In genomic region chr17:74842599-74843351, GRCh38 we compare ENCODE assay signal across 8 cellular contexts. TPM values are rescaled to one million over a fixed set of nuclear protein-coding genes. Genes with fewer than 3 reads are reported as not detected.
DNase-seq lines count a peak whose midpoint lies in the region; ATAC-seq, FAIRE-seq and TF ChIP-seq lines count a peak whose summit lies in the region.

No MANE protein-coding gene starts in this region.

- 3% methylated on average over 22 of the region's 88 CpGs for WGBS in A549 (ENCODE audit: missing lambda C conversion rate)

- peaks cover 4% of the 10 kb centered on the region; the same call in 1 of the 3 replicates for H3K4me1 ChIP-seq in A549

- TF ChIP-seq RAD21 in A549 (conservative IDR thresholded peaks at IDR 0.05 in 1 of 2, IDR thresholded peaks at IDR 0.05 in 1 of 2) = peak; percentile 41 to 61; a peak in 4 of 5 replicates

- peak; percentile 63 for TF ChIP-seq CTCF in A549 (IDR thresholded peaks at IDR 0.05)

- peak overlapping the region; percentile 81 for H3K4me2 ChIP-seq in A549

- H3K27ac ChIP-seq in A549 = peak overlapping the region; percentile 82 to 89

- POLR2A ChIA-PET in A549 (lab: Yijun Ruan, JAX) = interaction anchor here (0.6 to 2.8 kb wide), 10 partner anchors 13 to 170 kb away, joined by 3 to 24 read pairs (median 4); partner anchors contain the start of genes FDXR, GRIN2C, MRPL58 and NAT9

- DNase-seq in A549 (ENCODE audit: low read depth in 1 of 2, low spot score in 1 of 2) (peak; percentile 82 to 96), GM12891 (ENCODE audit: insufficient read length, low spot score) (peak; percentile 68), NCI-H748 treated with DMSO at 0.1 percent for 48 hours (lab: John Stamatoyannopoulos, UW) (peak; percentile 17), dedifferentiated amniotic fluid mesenchymal stem cell (ENCODE audit: extremely low spot score) (peak; percentile 16), kidney tubule cell (ENCODE audit: low spot score) (peak; percentile 71), RPMI8226 (no peak)
- DNase-seq in stimulated activated naive CD8-positive, alpha-beta T cell treated with anti-CD3 and anti-CD28 coated beads, Interleukin-15, Interleukin-2, amounts not matched to agents 100 U/mL and 50 U/mL, for 24 hours = peak; percentile 42

- H3K9me3 ChIP-seq in A549 = no peaks in the 10 kb centered on the region

- peak; percentile 77 for TF ChIP-seq POLR2A in A549 (IDR thresholded peaks at IDR 0.05; ENCODE audit: low read length)
- no peak for TF ChIP-seq POLR2A in GM12891 (IDR thresholded peaks at IDR 0.05; ENCODE audit: low read depth, low read length)

- no peak for FAIRE-seq in A549 (lab: Jason Lieb, UNC)
- no peak for FAIRE-seq in GM12891 (lab: Jason Lieb, UNC)

- no peak for TF ChIP-seq EP300 in A549 (IDR thresholded peaks at IDR 0.05)

- ATAC-seq in A549 (peak; percentile 79 to 89), GM18517 (IDR thresholded peaks at IDR 0.05; ENCODE audit: unreplicated experiment) (no peak)
- no peak for ATAC-seq in stimulated activated naive CD8-positive, alpha-beta T cell treated with anti-CD3 and anti-CD28 coated beads, Interleukin-15, Interleukin-2, amounts not matched to agents 100 U/mL and 50 U/mL, for 24 hours

- H3K4me3 ChIP-seq in A549 = peak overlapping the region; percentile 50

- CTCF ChIA-PET in A549 (lab: Yijun Ruan, JAX) = interaction anchor here (0.7 to 42.4 kb wide), 19 partner anchors 9 to 185 kb away, joined by 3 to 1302 read pairs (median 6); partner anchors contain the start of genes FDXR, GRIN2C, NAT9 and OTOP2

TF ChIP-seq in A549, 52 proteins besides CTCF, POLR2A, EP300 and RAD21:
- TF ChIP-seq MAX (IDR thresholded peaks at IDR 0.05) (0 out of 2 replicates have a peak, but pooled peaks have one; percentile 57), JUNB (IDR thresholded peaks at IDR 0.05) (no peak), BCL3 (IDR thresholded peaks at IDR 0.05) (no peak), NFE2L2 (conservative IDR thresholded peaks at IDR 0.05; ENCODE audit: low read length) (no peak), FOSB (CRISPR knock-in tag; IDR thresholded peaks at IDR 0.05) (no peak), CBX8 (IDR thresholded peaks at IDR 0.05) (no peak), HOXB13 (CRISPR knock-in tag; IDR thresholded peaks at IDR 0.05; ENCODE audit: low read depth) (no peak), HOXB5 (CRISPR knock-in tag; IDR thresholded peaks at IDR 0.05) (no peak), SMC3 (IDR thresholded peaks at IDR 0.05) (peak; percentile 26; the same call in 1 of the 3 replicates), FOSL2 (IDR thresholded peaks at IDR 0.05) (no peak), FOSL2 (CRISPR knock-in tag; IDR thresholded peaks at IDR 0.05) (no peak), ZFP36 (IDR thresholded peaks at IDR 0.05; ENCODE audit: borderline replicate concordance, partially characterized antibody) (no peak), JUN (IDR thresholded peaks at IDR 0.05) (peak in 1 of 2 experiments; percentile 71; a peak in 3 of 5 replicates)

TF ChIP-seq in GM12891, 5 proteins besides CTCF, POLR2A, EP300 and RAD21:
- peak; percentile 85 for TF ChIP-seq PAX5 (IDR thresholded peaks at IDR 0.05; ENCODE audit: insufficient read depth, low read length, severe bottlenecking)
- TF ChIP-seq SPI1 (IDR thresholded peaks at IDR 0.05; ENCODE audit: low read depth, low read length) = no peak
TF ChIP-seq in GM12891: peak in this region for 1.

RNA-seq across cellular contexts. Expression of gene GRIN2C, which starts 16.9 kb away (rescaled TPM):
- polyA plus RNA-seq in A549 (2011; rRNA removed) (0.15 and 0.17 TPM in 2 replicates), A549 (2017; fragmentation: RNase III; extraction: RNeasy Plus Mini Kit Qiagen cat#74134 plus additional on column Dnase treatment) (0.28 to 0.77 TPM (median 0.40 TPM) in 3 replicates)
- 0.16 and 0.21 TPM in 2 replicates for polyA plus RNA-seq in A549 (2012; cell fraction: cytosol; rRNA removed)
- polyA plus RNA-seq in A549 (2012; cell fraction: nucleus; rRNA removed) = 2.9 and 3.4 TPM in 2 replicates
- polyA minus RNA-seq in A549 (2011; rRNA and poly(A)+ RNA removed) = 0.24 and 0.45 TPM in 2 replicates
- polyA plus RNA-seq in GM12891 (2012; ENCODE audit: low read depth, missing spikeins) = 0.18 TPM

RNA-seq across cellular contexts. Expression of gene FDXR, which starts 30.0 kb away (rescaled TPM):
- 32.5 and 33.0 TPM in 2 replicates for polyA plus RNA-seq in A549 (2011; rRNA removed)
- 50.7 and 61.9 TPM in 2 replicates for polyA plus RNA-seq in A549 (2012; cell fraction: cytosol; rRNA removed)
- 91.7 and 96.4 TPM in 2 replicates for polyA plus RNA-seq in A549 (2012; cell fraction: nucleus; rRNA removed)
- polyA plus RNA-seq in A549 (2017; fragmentation: RNase III; extraction: RNeasy Plus Mini Kit Qiagen cat#74134 plus additional on column Dnase treatment) = 43.3 to 51.8 TPM (median 44.5 TPM) in 3 replicates
- 21.3 and 32.0 TPM in 2 replicates for polyA minus RNA-seq in A549 (2011; rRNA and poly(A)+ RNA removed)
- polyA plus RNA-seq in GM12891 (2012; ENCODE audit: low read depth, missing spikeins) = 46.2 TPM

RNA-seq across cellular contexts. Expression of gene FADS6, which starts 50.7 kb away (rescaled TPM):
- polyA plus RNA-seq in A549 (2011; rRNA removed) (not detected in 2 replicates), A549 (2017; fragmentation: RNase III; extraction: RNeasy Plus Mini Kit Qiagen cat#74134 plus additional on column Dnase treatment) (0.04 TPM in 1 of 3 replicates, not detected in the others)
- polyA plus RNA-seq in A549 (2012; cell fraction: cytosol; rRNA removed) = 0.03 TPM in 1 of 2 replicates, not detected in the other
- polyA plus RNA-seq in A549 (2012; cell fraction: nucleus; rRNA removed) = 0.02 TPM in 1 of 2 replicates, not detected in the other
- not detected in 2 replicates for polyA minus RNA-seq in A549 (2011; rRNA and poly(A)+ RNA removed)
- not detected for polyA plus RNA-seq in GM12891 (2012; ENCODE audit: low read depth, missing spikeins)

Comparison
In these comparisons a context has a peak if more than half of its experiments do, and no peak if none do; other contexts are left out.
1. ATAC-seq: peak in A549 (2 of 2); none in stimulated activated naive CD8-positive, alpha-beta T cell treated with anti-CD3 and anti-CD28 coated beads, Interleukin-15, Interleukin-2, amounts not matched to agents 100 U/mL and 50 U/mL, for 24 hours (single experiment) and GM18517 (single experiment).